In the genomic region with DNA sequence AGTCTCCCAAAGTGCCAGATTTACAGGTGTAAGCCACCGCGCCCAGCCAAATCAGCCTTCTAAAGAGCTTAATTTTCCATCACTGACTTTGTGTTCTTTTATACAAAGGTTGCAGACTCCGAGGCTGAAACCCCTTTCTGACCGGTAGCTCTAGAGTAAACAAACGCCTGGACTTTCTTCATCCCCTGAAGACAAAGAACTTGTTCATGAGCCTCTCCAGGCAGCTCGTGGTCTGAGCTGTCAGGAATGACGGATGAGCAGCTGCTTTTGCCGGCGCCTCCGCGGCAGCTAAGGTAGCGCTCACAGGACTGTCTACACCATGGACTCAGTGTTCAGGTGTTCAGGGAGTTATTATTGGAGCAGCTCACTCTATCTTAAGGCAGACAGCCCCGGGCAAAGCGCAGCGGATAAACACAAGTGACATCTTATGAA, we compare ENCODE assay signal across 1 cellular context.
TF ChIP-seq lines count a peak whose summit lies in the region.

No MANE protein-coding gene starts in this region.

TF ChIP-seq in HepG2, 621 proteins besides CTCF, POLR2A, EP300 and RAD21 (continued from another document and continues in another):
- TF ChIP-seq, protein P1, sequence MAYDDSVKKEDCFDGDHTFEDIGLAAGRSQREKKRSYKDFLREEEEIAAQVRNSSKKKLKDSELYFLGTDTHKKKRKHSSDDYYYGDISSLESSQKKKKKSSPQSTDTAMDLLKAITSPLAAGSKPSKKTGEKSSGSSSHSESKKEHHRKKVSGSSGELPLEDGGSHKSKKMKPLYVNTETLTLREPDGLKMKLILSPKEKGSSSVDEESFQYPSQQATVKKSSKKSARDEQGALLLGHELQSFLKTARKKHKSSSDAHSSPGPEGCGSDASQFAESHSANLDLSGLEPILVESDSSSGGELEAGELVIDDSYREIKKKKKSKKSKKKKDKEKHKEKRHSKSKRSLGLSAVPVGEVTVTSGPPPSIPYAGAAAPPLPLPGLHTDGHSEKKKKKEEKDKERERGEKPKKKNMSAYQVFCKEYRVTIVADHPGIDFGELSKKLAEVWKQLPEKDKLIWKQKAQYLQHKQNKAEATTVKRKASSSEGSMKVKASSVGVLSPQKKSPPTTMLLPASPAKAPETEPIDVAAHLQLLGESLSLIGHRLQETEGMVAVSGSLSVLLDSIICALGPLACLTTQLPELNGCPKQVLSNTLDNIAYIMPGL (CRISPR knock-in tag; IDR thresholded peaks at IDR 0.05; ENCODE audit: borderline replicate concordance in 1 of 2, low read depth in 1 of 2): peak in 1 of 2 experiments; percentile 44; a peak in 1 of 4 replicates
- TF ChIP-seq ZMYM3 (CRISPR knock-in tag; IDR thresholded peaks at IDR 0.05): peak; percentile 83; the same call in 1 of the 2 replicates
- 0 out of 2 replicates have a peak, but pooled peaks have one; percentile 32 for TF ChIP-seq ZFP1 (CRISPR knock-in tag; IDR thresholded peaks at IDR 0.05)
- TF ChIP-seq GTF2F1 (IDR thresholded peaks at IDR 0.05; ENCODE audit: low read length): no peak
- TF ChIP-seq RARA (CRISPR knock-in tag; IDR thresholded peaks at IDR 0.05): peak; percentile 85
- no peak for TF ChIP-seq TRIM24 (CRISPR knock-in tag; IDR thresholded peaks at IDR 0.05)
- TF ChIP-seq, protein P2, sequence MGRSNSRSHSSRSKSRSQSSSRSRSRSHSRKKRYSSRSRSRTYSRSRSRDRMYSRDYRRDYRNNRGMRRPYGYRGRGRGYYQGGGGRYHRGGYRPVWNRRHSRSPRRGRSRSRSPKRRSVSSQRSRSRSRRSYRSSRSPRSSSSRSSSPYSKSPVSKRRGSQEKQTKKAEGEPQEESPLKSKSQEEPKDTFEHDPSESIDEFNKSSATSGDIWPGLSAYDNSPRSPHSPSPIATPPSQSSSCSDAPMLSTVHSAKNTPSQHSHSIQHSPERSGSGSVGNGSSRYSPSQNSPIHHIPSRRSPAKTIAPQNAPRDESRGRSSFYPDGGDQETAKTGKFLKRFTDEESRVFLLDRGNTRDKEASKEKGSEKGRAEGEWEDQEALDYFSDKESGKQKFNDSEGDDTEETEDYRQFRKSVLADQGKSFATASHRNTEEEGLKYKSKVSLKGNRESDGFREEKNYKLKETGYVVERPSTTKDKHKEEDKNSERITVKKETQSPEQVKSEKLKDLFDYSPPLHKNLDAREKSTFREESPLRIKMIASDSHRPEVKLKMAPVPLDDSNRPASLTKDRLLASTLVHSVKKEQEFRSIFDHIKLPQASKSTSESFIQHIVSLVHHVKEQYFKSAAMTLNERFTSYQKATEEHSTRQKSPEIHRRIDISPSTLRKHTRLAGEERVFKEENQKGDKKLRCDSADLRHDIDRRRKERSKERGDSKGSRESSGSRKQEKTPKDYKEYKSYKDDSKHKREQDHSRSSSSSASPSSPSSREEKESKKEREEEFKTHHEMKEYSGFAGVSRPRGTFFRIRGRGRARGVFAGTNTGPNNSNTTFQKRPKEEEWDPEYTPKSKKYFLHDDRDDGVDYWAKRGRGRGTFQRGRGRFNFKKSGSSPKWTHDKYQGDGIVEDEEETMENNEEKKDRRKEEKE (IDR thresholded peaks at IDR 0.05): no peak
- no peak for TF ChIP-seq SCMH1 (CRISPR knock-in tag; IDR thresholded peaks at IDR 0.05; ENCODE audit: borderline replicate concordance)
- TF ChIP-seq SMARCE1 (IDR thresholded peaks at IDR 0.05; ENCODE audit: borderline replicate concordance): no peak
- TF ChIP-seq ETV5 (CRISPR knock-in tag; IDR thresholded peaks at IDR 0.05; ENCODE audit: borderline replicate concordance): peak; percentile 88
- no peak for TF ChIP-seq ZFY (CRISPR knock-in tag; IDR thresholded peaks at IDR 0.05)
- TF ChIP-seq, protein P3, sequence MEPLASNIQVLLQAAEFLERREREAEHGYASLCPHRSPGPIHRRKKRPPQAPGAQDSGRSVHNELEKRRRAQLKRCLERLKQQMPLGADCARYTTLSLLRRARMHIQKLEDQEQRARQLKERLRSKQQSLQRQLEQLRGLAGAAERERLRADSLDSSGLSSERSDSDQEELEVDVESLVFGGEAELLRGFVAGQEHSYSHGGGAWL (CRISPR knock-in tag; IDR thresholded peaks at IDR 0.05): no peak
- TF ChIP-seq HMGA1 (CRISPR knock-in tag; conservative IDR thresholded peaks at IDR 0.05): no peak
- TF ChIP-seq ZNF644 (CRISPR knock-in tag; IDR thresholded peaks at IDR 0.05; ENCODE audit: low read depth): peak; percentile 53; the same call in 1 of the 2 replicates
- TF ChIP-seq ZNF335 (CRISPR knock-in tag; IDR thresholded peaks at IDR 0.05): no peak; the same call in 1 of the 2 replicates
- no peak for TF ChIP-seq NCOA1 (CRISPR knock-in tag; IDR thresholded peaks at IDR 0.05)
- no peak for TF ChIP-seq ZNF670 (CRISPR knock-in tag; IDR thresholded peaks at IDR 0.05; ENCODE audit: borderline replicate concordance)
- TF ChIP-seq ZNF12 (CRISPR knock-in tag; IDR thresholded peaks at IDR 0.05): 0 out of 2 replicates have a peak, but pooled peaks have one; percentile 21
- no peak for TF ChIP-seq ZNF660 (CRISPR knock-in tag; IDR thresholded peaks at IDR 0.05; ENCODE audit: borderline replicate concordance, low read depth)
- TF ChIP-seq, protein P4, sequence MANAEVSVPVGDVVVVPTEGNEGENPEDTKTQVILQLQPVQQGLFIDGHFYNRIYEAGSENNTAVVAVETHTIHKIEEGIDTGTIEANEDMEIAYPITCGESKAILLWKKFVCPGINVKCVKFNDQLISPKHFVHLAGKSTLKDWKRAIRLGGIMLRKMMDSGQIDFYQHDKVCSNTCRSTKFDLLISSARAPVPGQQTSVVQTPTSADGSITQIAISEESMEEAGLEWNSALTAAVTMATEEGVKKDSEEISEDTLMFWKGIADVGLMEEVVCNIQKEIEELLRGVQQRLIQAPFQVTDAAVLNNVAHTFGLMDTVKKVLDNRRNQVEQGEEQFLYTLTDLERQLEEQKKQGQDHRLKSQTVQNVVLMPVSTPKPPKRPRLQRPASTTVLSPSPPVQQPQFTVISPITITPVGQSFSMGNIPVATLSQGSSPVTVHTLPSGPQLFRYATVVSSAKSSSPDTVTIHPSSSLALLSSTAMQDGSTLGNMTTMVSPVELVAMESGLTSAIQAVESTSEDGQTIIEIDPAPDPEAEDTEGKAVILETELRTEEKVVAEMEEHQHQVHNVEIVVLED (CRISPR knock-in tag; IDR thresholded peaks at IDR 0.05; ENCODE audit: borderline replicate concordance): peak; percentile 26; the same call in 1 of the 2 replicates
- TF ChIP-seq EZH2 (conservative IDR thresholded peaks at IDR 0.05; ENCODE audit: low read depth, low read length): no peak
- TF ChIP-seq, protein P5, sequence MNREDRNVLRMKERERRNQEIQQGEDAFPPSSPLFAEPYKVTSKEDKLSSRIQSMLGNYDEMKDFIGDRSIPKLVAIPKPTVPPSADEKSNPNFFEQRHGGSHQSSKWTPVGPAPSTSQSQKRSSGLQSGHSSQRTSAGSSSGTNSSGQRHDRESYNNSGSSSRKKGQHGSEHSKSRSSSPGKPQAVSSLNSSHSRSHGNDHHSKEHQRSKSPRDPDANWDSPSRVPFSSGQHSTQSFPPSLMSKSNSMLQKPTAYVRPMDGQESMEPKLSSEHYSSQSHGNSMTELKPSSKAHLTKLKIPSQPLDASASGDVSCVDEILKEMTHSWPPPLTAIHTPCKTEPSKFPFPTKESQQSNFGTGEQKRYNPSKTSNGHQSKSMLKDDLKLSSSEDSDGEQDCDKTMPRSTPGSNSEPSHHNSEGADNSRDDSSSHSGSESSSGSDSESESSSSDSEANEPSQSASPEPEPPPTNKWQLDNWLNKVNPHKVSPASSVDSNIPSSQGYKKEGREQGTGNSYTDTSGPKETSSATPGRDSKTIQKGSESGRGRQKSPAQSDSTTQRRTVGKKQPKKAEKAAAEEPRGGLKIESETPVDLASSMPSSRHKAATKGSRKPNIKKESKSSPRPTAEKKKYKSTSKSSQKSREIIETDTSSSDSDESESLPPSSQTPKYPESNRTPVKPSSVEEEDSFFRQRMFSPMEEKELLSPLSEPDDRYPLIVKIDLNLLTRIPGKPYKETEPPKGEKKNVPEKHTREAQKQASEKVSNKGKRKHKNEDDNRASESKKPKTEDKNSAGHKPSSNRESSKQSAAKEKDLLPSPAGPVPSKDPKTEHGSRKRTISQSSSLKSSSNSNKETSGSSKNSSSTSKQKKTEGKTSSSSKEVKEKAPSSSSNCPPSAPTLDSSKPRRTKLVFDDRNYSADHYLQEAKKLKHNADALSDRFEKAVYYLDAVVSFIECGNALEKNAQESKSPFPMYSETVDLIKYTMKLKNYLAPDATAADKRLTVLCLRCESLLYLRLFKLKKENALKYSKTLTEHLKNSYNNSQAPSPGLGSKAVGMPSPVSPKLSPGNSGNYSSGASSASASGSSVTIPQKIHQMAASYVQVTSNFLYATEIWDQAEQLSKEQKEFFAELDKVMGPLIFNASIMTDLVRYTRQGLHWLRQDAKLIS (CRISPR knock-in tag; IDR thresholded peaks at IDR 0.05): peak; percentile 34; the same call in 1 of the 2 replicates
- no peak for TF ChIP-seq ZNF34 (CRISPR knock-in tag; IDR thresholded peaks at IDR 0.05; ENCODE audit: borderline replicate concordance)
- no peak for TF ChIP-seq NFYB (CRISPR knock-in tag; IDR thresholded peaks at IDR 0.05)
- no peak for TF ChIP-seq ZSCAN30 (CRISPR knock-in tag; IDR thresholded peaks at IDR 0.05)
- peak; percentile 32 for TF ChIP-seq HNRNPLL (IDR thresholded peaks at IDR 0.05; ENCODE audit: low read depth, low read length, poor library complexity, severe bottlenecking)
- TF ChIP-seq, protein P6, sequence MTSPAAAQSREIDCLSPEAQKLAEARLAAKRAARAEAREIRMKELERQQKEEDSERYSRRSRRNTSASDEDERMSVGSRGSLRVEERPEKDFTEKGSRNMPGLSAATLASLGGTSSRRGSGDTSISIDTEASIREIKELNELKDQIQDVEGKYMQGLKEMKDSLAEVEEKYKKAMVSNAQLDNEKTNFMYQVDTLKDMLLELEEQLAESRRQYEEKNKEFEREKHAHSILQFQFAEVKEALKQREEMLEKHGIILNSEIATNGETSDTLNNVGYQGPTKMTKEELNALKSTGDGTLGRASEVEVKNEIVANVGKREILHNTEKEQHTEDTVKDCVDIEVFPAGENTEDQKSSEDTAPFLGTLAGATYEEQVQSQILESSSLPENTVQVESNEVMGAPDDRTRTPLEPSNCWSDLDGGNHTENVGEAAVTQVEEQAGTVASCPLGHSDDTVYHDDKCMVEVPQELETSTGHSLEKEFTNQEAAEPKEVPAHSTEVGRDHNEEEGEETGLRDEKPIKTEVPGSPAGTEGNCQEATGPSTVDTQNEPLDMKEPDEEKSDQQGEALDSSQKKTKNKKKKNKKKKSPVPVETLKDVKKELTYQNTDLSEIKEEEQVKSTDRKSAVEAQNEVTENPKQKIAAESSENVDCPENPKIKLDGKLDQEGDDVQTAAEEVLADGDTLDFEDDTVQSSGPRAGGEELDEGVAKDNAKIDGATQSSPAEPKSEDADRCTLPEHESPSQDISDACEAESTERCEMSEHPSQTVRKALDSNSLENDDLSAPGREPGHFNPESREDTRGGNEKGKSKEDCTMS (CRISPR knock-in tag; conservative IDR thresholded peaks at IDR 0.05): no peak; the same call in 1 of the 2 replicates
- no peak for TF ChIP-seq LCORL (IDR thresholded peaks at IDR 0.05)
- no peak for TF ChIP-seq LCORL (CRISPR knock-in tag; IDR thresholded peaks at IDR 0.05)
- no peak for TF ChIP-seq ZKSCAN5 (CRISPR knock-in tag; IDR thresholded peaks at IDR 0.05)
- TF ChIP-seq PPARG (CRISPR knock-in tag; conservative IDR thresholded peaks at IDR 0.05): peak; percentile 75; the same call in 1 of the 2 replicates
- TF ChIP-seq ZBTB3 (CRISPR knock-in tag; IDR thresholded peaks at IDR 0.05; ENCODE audit: borderline replicate concordance, low read depth): no peak
- TF ChIP-seq ZNF749 (CRISPR knock-in tag; IDR thresholded peaks at IDR 0.05; ENCODE audit: borderline replicate concordance): no peak
- no peak for TF ChIP-seq HES4 (CRISPR knock-in tag; IDR thresholded peaks at IDR 0.05; ENCODE audit: borderline replicate concordance)
- TF ChIP-seq ZSCAN20 (CRISPR knock-in tag; IDR thresholded peaks at IDR 0.05; ENCODE audit: borderline replicate concordance): peak; percentile 99
- no peak for TF ChIP-seq U2AF2 (IDR thresholded peaks at IDR 0.05; ENCODE audit: low read depth, low read length)
- TF ChIP-seq, protein P7, sequence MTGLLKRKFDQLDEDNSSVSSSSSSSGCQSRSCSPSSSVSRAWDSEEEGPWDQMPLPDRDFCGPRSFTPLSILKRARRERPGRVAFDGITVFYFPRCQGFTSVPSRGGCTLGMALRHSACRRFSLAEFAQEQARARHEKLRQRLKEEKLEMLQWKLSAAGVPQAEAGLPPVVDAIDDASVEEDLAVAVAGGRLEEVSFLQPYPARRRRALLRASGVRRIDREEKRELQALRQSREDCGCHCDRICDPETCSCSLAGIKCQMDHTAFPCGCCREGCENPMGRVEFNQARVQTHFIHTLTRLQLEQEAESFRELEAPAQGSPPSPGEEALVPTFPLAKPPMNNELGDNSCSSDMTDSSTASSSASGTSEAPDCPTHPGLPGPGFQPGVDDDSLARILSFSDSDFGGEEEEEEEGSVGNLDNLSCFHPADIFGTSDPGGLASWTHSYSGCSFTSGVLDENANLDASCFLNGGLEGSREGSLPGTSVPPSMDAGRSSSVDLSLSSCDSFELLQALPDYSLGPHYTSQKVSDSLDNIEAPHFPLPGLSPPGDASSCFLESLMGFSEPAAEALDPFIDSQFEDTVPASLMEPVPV (CRISPR knock-in tag; IDR thresholded peaks at IDR 0.05): no peak; the same call in 1 of the 2 replicates
- no peak for TF ChIP-seq ATRX (CRISPR knock-in tag; IDR thresholded peaks at IDR 0.05; ENCODE audit: borderline replicate concordance)
- TF ChIP-seq ARHGAP35 (CRISPR knock-in tag; IDR thresholded peaks at IDR 0.05; ENCODE audit: borderline replicate concordance): no peak
- no peak for TF ChIP-seq MBNL3 (CRISPR knock-in tag; conservative IDR thresholded peaks at IDR 0.05)
- TF ChIP-seq, protein P8, sequence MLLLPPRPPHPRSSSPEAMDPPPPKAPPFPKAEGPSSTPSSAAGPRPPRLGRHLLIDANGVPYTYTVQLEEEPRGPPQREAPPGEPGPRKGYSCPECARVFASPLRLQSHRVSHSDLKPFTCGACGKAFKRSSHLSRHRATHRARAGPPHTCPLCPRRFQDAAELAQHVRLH (CRISPR knock-in tag; IDR thresholded peaks at IDR 0.05; ENCODE audit: borderline replicate concordance, low read depth): peak; percentile 90; the same call in 1 of the 2 replicates
- no peak for TF ChIP-seq SMAD1 (CRISPR knock-in tag; IDR thresholded peaks at IDR 0.05; ENCODE audit: borderline replicate concordance, low read depth)
- TF ChIP-seq NCOA2 (CRISPR knock-in tag; IDR thresholded peaks at IDR 0.05): peak; percentile 96
- TF ChIP-seq MED8 (CRISPR knock-in tag; IDR thresholded peaks at IDR 0.05; ENCODE audit: insufficient replicate concordance): peak; percentile 97
- TF ChIP-seq, protein P9, sequence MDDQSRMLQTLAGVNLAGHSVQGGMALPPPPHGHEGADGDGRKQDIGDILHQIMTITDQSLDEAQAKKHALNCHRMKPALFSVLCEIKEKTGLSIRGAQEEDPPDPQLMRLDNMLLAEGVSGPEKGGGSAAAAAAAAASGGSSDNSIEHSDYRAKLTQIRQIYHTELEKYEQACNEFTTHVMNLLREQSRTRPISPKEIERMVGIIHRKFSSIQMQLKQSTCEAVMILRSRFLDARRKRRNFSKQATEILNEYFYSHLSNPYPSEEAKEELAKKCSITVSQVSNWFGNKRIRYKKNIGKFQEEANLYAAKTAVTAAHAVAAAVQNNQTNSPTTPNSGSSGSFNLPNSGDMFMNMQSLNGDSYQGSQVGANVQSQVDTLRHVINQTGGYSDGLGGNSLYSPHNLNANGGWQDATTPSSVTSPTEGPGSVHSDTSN (CRISPR knock-in tag; IDR thresholded peaks at IDR 0.05; ENCODE audit: borderline replicate concordance): no peak
- no peak for TF ChIP-seq NBN (conservative IDR thresholded peaks at IDR 0.05)
- TF ChIP-seq ZNF431 (CRISPR knock-in tag; IDR thresholded peaks at IDR 0.05; ENCODE audit: borderline replicate concordance, low read depth): no peak
- no peak for TF ChIP-seq SNRNP70 (IDR thresholded peaks at IDR 0.05; ENCODE audit: low read depth, low read length)
- peak; percentile 89 for TF ChIP-seq ZNF792 (CRISPR knock-in tag; IDR thresholded peaks at IDR 0.05)
